Comparison of ENCODE assay signal across 19 cellular contexts in the genomic region with DNA sequence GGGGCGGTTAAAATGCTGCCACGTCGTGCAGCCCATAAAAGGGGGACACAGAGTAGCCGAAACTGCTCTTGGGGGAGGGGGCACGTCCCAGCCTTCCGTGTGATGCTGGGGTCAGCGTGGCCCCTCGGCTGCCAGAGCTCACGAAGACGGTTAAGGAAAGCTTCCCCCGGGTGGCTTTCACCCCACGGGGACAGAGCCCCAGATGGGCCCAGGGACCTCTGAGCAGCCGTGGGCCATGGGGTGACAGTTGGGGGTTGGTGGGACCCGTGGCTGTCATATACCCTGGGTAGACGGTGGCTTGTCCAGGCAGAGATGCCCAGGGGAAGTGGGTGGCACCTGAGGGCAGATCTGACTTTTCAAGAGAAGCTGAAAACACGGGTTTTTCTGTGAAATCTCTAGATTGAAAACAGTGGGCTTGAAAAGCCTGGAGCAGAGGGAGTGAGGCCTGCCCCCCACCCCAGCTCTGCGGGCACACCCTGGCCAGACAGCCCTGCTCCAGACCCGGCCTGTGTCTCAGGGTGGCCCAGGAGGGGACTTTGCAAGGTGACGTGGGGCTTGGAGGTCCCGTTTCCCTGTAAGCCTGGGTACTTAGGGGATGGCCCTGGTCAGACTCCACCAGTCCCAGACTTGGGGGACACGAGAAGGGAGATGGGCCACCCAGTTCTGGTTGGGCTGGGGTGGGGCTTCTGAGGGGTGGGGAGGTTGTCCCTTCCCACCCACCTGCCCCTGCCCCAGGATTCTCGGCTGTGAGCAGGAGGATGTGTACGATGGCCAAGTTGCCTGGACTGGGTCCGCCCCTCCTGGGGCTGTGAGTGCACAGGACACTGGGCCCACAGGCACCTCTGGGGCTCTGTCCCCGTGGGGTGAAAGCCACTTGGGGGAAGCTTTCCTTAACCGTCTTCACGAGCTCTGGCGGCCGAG. TPM values are rescaled to one million over a fixed set of nuclear protein-coding genes. Genes with fewer than 3 reads are reported as not detected.
DNase-seq lines count a peak whose midpoint lies in the region; ATAC-seq, FAIRE-seq and TF ChIP-seq lines count a peak whose summit lies in the region.
"Had no signal": no experiment of that assay in that cellular context is flagged by ENCODE, and none has a peak within 500 bp of the region (broad histone marks: within the 10 kb centered on the region; RNA-seq: fewer than 3 reads in every experiment).

No MANE protein-coding gene starts in this region.

- peak; percentile 41 for DNase-seq in GM13976 (ENCODE audit: low spot score)
- DNase-seq in GM12878 (ENCODE audit: low read depth, low spot score): no peak
- peak; percentile 14 for DNase-seq in hepatic stellate cell (ENCODE audit: low spot score)
- no peak for DNase-seq in COR-L47 (lab: John Stamatoyannopoulos, UW)
- no peak for DNase-seq in osteocyte (ENCODE audit: extremely low spot score, unreplicated experiment)
- no peak for DNase-seq in NCI-H1048 (lab: John Stamatoyannopoulos, UW)
- DNase-seq: activated CD4-positive, alpha-beta T cell treated with anti-CD3 and anti-CD28 coated beads, Interleukin-2, amount 50 U/mL, for 4 hours; CD4-positive, CD25-positive, alpha-beta regulatory T cell; effector CD8-positive, alpha-beta T cell; EL; immature natural killer cell; MM.1S; NCI-H2081; RPMI8226; T-helper 9 cell had no signal

- H3K9ac ChIP-seq in GM12878 (ENCODE audit: control insufficient read depth, insufficient read depth, low read length) (no peak overlapping the region), skeletal muscle tissue (ENCODE audit: low read depth in 1 of 3, low read length in 3 of 3) (peak overlapping the region in 2 of 3 donors; percentile 33 to 75)

- no peaks in the 10 kb centered on the region for H3K79me2 ChIP-seq in GM12878 (ENCODE audit: control insufficient read depth, insufficient read depth, low read length)

- TF ChIP-seq CTCF in GM13976 (IDR thresholded peaks at IDR 0.05; ENCODE audit: borderline replicate concordance, control extremely low read depth, extremely low read depth, insufficient read depth, missing control alignments) (no peak), GM12878 (IDR thresholded peaks at IDR 0.05 in 2 of 3, conservative IDR thresholded peaks at IDR 0.05 in 1 of 3; ENCODE audit: control insufficient read depth in 2 of 3, extremely low read depth in 1 of 3, insufficient read depth in 1 of 3, low read depth in 3 of 3, low read length in 3 of 3) (no peak), osteocyte (IDR thresholded peaks at IDR 0.05) (no peak), gastroesophageal sphincter (IDR thresholded peaks at IDR 0.05) (no peak)

- no TSS peak for BruUV-seq in GM12878 (replicated peaks; lab: Mats Ljungman, UMichigan)

- no peak for TF ChIP-seq EP300 in GM12878 (IDR thresholded peaks at IDR 0.05; ENCODE audit: borderline replicate concordance in 1 of 2, control insufficient read depth in 1 of 2, low read depth in 2 of 2, low read length in 2 of 2)
- TF ChIP-seq EP300 in gastroesophageal sphincter (IDR thresholded peaks at IDR 0.05): no peak

- SMC1A ChIA-PET in GM12878 (lab: Charles Lee; ENCODE audit: uncharacterized antibody, unreplicated experiment): no interaction called here

- H3K4me3 Mint-ChIP-seq in osteocyte (ENCODE audit: unreplicated experiment): no peak overlapping the region
- H3K4me3 Mint-ChIP-seq: CD4-positive, CD25-positive, alpha-beta regulatory T cell; immature natural killer cell had no signal

- no peak for FAIRE-seq in GM12878 (lab: Jason Lieb, UNC)

- ATAC-seq in GM12878: peak; percentile 17
- no peak for ATAC-seq in gastroesophageal sphincter

- no peak overlapping the region for H2AFZ ChIP-seq in GM12878 (ENCODE audit: control insufficient read depth, low read depth, low read length)

- CTCF ChIA-PET in GM12878 (lab: Yijun Ruan, JAX): interaction anchor here (2.1 kb wide), 1 partner anchor 21 kb away, joined by 6 read pairs; no protein-coding TSS in a partner anchor

- WGBS in GM12878 (ENCODE audit: insufficient coverage, insufficient replicate concordance, low lambda C conversion rate, missing lambda C conversion rate): 38% methylated on average over 29 of the region's 29 CpGs
- 71 to 100% methylated on average over 1 to 8 of the region's 29 CpGs for WGBS in gastroesophageal sphincter (ENCODE audit: low coverage in 1 of 2), 2 donors

- TF ChIP-seq POLR2A in GM12878 (IDR thresholded peaks at IDR 0.05; ENCODE audit: low read depth, low read length) (no peak), gastroesophageal sphincter (IDR thresholded peaks at IDR 0.05) (no peak)

- no peak overlapping the region for H3K4me2 ChIP-seq in GM12878 (ENCODE audit: control insufficient read depth, insufficient read depth)

- no peak overlapping the region for H3K27ac ChIP-seq in GM12878 (ENCODE audit: control insufficient read depth, insufficient read depth)
- H3K27ac ChIP-seq in skeletal muscle tissue (ENCODE audit: low read depth, low read length): no peak overlapping the region
- no peak overlapping the region for H3K27ac ChIP-seq in gastroesophageal sphincter

- no peaks in the 10 kb centered on the region for H3K4me1 Mint-ChIP-seq in osteocyte (ENCODE audit: unreplicated experiment)

- H3K4me1 ChIP-seq in GM12878 (ENCODE audit: control insufficient read depth, insufficient read depth, low read length): peaks cover 10% of the 10 kb centered on the region
- peaks cover 21 to 44% (median 27%) of the 10 kb centered on the region in 3 donors for H3K4me1 ChIP-seq in skeletal muscle tissue (ENCODE audit: control insufficient read depth in 3 of 3, insufficient read depth in 3 of 3, low read length in 3 of 3)
- H3K4me1 ChIP-seq in gastroesophageal sphincter: peaks cover 0 to 4% (median 0%) of the 10 kb centered on the region in 3 donors

- H3K36me3 Mint-ChIP-seq in osteocyte (ENCODE audit: unreplicated experiment): no peaks in the 10 kb centered on the region
- H3K36me3 Mint-ChIP-seq: CD4-positive, CD25-positive, alpha-beta regulatory T cell; immature natural killer cell had no signal

- TF ChIP-seq RAD21 in GM12878 (IDR thresholded peaks at IDR 0.05; ENCODE audit: insufficient read depth, low read depth, low read length): no peak

- no peak overlapping the region for H3K27ac Mint-ChIP-seq in osteocyte (ENCODE audit: unreplicated experiment)
- H3K27ac Mint-ChIP-seq: CD4-positive, CD25-positive, alpha-beta regulatory T cell had no signal

- in situ Hi-C loops in GM13976 (cut with MboI; ENCODE audit: low sequenced_read_pairs, unreplicated experiment): no loop called here
- in situ Hi-C loops in GM12878 (cut with MboI): no loop called here

- H4K20me1 ChIP-seq in GM12878 (ENCODE audit: control insufficient read depth, insufficient read depth): no peaks in the 10 kb centered on the region

- H3K36me3 ChIP-seq in GM12878 (ENCODE audit: control insufficient read depth in 2 of 2, insufficient read depth in 2 of 2, low read length in 1 of 2) (no peaks in the 10 kb centered on the region), skeletal muscle tissue (ENCODE audit: control insufficient read depth in 3 of 3, insufficient read depth in 3 of 3, low read length in 3 of 3) (no peaks in the 10 kb centered on the region), gastroesophageal sphincter (no peaks in the 10 kb centered on the region)

- H3K4me3 ChIP-seq in GM12878 (no peak overlapping the region), skeletal muscle tissue (ENCODE audit: low read length in 3 of 3) (peak overlapping the region in 1 of 3 donors; percentile 54), gastroesophageal sphincter (no peak overlapping the region)

- H3K27me3 ChIP-seq in GM12878 (replicated peaks in 1 of 2; ENCODE audit: control insufficient read depth in 2 of 2, insufficient read depth in 2 of 2, low read length in 1 of 2) (no peaks in the 10 kb centered on the region; a peak in 1 of 4 replicates), skeletal muscle tissue (ENCODE audit: control insufficient read depth in 3 of 3, insufficient read depth in 3 of 3, low read length in 3 of 3) (peaks cover 3 to 5% (median 3%) of the 10 kb centered on the region in 3 donors), gastroesophageal sphincter (peaks cover 32% of the 10 kb centered on the region)

- H3K9me3 ChIP-seq in GM12878 (replicated peaks; ENCODE audit: control insufficient read depth, insufficient read depth, low read length) (no peaks in the 10 kb centered on the region), skeletal muscle tissue (ENCODE audit: control insufficient read depth in 3 of 3, low read length in 3 of 3) (no peaks in the 10 kb centered on the region), gastroesophageal sphincter (no peaks in the 10 kb centered on the region)

- POLR2A ChIA-PET in GM12878 (lab: Charles Lee): no interaction called here

- no peaks in the 10 kb centered on the region for H3K27me3 Mint-ChIP-seq in osteocyte (ENCODE audit: unreplicated experiment)

- intact Hi-C loops in GM12878 (cut with micrococcal nuclease; ENCODE audit: unreplicated experiment): no loop called here

- no peaks in the 10 kb centered on the region for H3K9me3 Mint-ChIP-seq in osteocyte (ENCODE audit: unreplicated experiment)
- H3K9me3 Mint-ChIP-seq: CD4-positive, CD25-positive, alpha-beta regulatory T cell; immature natural killer cell had no signal

- RAD21 ChIA-PET in GM12878 (lab: Charles Lee; ENCODE audit: unreplicated experiment): interaction anchor here (1.3 kb wide), 1 partner anchor 77 kb away, joined by 3 read pairs; no protein-coding TSS in a partner anchor

RNA-seq across cellular contexts. Expression of gene NEU4, which starts 0.7 kb away (rescaled TPM):
- total RNA-seq in GM12878 (2013; cell fraction: nucleolus; rRNA removed): 1.1 and 1.3 TPM in 2 replicates
- 0.05 and 0.06 TPM in 2 replicates for total RNA-seq in GM12878 (2014; rRNA removed)
- total RNA-seq in GM12878 (2014; rRNA removed; fragmentation: Illumina TruSeq; extraction: Trizol): 0.05 TPM in 1 of 2 replicates, not detected in the other
- 0.28 and 0.98 TPM in 2 replicates for total RNA-seq in GM12878 (2021)
- polyA plus RNA-seq in GM12878 (2011; ENCODE audit: low read depth): not detected
- polyA plus RNA-seq in GM12878 (2011; rRNA removed): not detected in 2 replicates
- polyA plus RNA-seq in GM12878 (2011; cell fraction: cytosol; rRNA removed): 0.06 and 0.12 TPM in 2 replicates
- 0.24 and 0.32 TPM in 2 replicates for polyA plus RNA-seq in GM12878 (2011; cell fraction: nucleus; rRNA removed)
- 0.31 and 0.56 TPM in 2 replicates for polyA plus RNA-seq in GM12878 (2012)
- polyA plus RNA-seq in GM12878 (2014; fragmentation: Illumina TruSeq; extraction: Trizol): 0.01 TPM in 1 of 2 replicates, not detected in the other
- polyA plus RNA-seq in GM12878 (2014; fragmentation: Nextera tagmentation; extraction: Ambion mirVana): not detected
- polyA plus RNA-seq in GM12878 (2014; rRNA removed): 0.08 and 0.14 TPM in 2 replicates
- under 1 TPM in 1 of 2 experiments, not detected in 1; 0.23 TPM for polyA plus RNA-seq in GM12878 (2016; fragmentation: Nextera tagmentation; extraction: Ambion mirVana)
- 0.05 TPM in 1 of 2 replicates, not detected in the other for polyA minus RNA-seq in GM12878 (2011; rRNA and poly(A)+ RNA removed)
- not detected in 2 replicates for polyA minus RNA-seq in GM12878 (2011; cell fraction: cytosol; rRNA and poly(A)+ RNA removed)
- polyA minus RNA-seq in GM12878 (2011; cell fraction: nucleus; rRNA and poly(A)+ RNA removed): 0.86 TPM in 1 of 2 replicates, not detected in the other
- 4.2 TPM for total RNA-seq in skeletal muscle tissue
- not detected in 2 replicates for total RNA-seq in osteocyte
- 1 to 10 TPM in 1 of 4 donors, under 1 TPM in 1, not detected in 2; 0.47 to 2.0 TPM for total RNA-seq in gastroesophageal sphincter
- total RNA-seq: fibroblast of villous mesenchyme had no signal
- polyA plus RNA-seq: immature natural killer cell had no signal

RNA-seq across cellular contexts. Expression of gene GAL3ST2, which starts 33.0 kb away (rescaled TPM):
- total RNA-seq in GM12878 (2013; cell fraction: nucleolus; rRNA removed): 0.58 and 0.86 TPM in 2 replicates
- total RNA-seq in GM12878 (2014; rRNA removed) (0.11 TPM in 1 of 2 replicates, not detected in the other), GM12878 (2014; rRNA removed; fragmentation: Illumina TruSeq; extraction: Trizol) (not detected in 2 replicates), GM12878 (2021) (0.36 and 0.48 TPM in 2 replicates), skeletal muscle tissue (not detected), osteocyte (0.48 TPM in 1 of 2 replicates, not detected in the other), gastroesophageal sphincter (under 1 TPM in 1 of 4 donors, not detected in 3; 0.40 TPM)
- not detected for polyA plus RNA-seq in GM12878 (2011; ENCODE audit: low read depth)
- polyA plus RNA-seq in GM12878 (2011; rRNA removed) (not detected in 2 replicates), GM12878 (2014; fragmentation: Illumina TruSeq; extraction: Trizol) (not detected in 2 replicates), GM12878 (2014; fragmentation: Nextera tagmentation; extraction: Ambion mirVana) (not detected), GM12878 (2014; rRNA removed) (0.19 TPM in 1 of 2 replicates, not detected in the other), GM12878 (2016; fragmentation: Nextera tagmentation; extraction: Ambion mirVana) (under 1 TPM in 1 of 2 experiments, not detected in 1; 0.09 TPM)
- polyA plus RNA-seq in GM12878 (2011; cell fraction: cytosol; rRNA removed): not detected in 2 replicates
- not detected in 2 replicates for polyA plus RNA-seq in GM12878 (2011; cell fraction: nucleus; rRNA removed)
- polyA plus RNA-seq in GM12878 (2012): 0.11 and 0.15 TPM in 2 replicates
- not detected in 2 replicates for polyA minus RNA-seq in GM12878 (2011; rRNA and poly(A)+ RNA removed)
- polyA minus RNA-seq in GM12878 (2011; cell fraction: cytosol; rRNA and poly(A)+ RNA removed): not detected in 2 replicates
- polyA minus RNA-seq in GM12878 (2011; cell fraction: nucleus; rRNA and poly(A)+ RNA removed): 0.29 and 0.48 TPM in 2 replicates
- total RNA-seq: aorta had no signal
- polyA plus RNA-seq: aorta; CD4-positive, CD25-positive, alpha-beta regulatory T cell; immature natural killer cell had no signal

RNA-seq across cellular contexts. Expression of gene PDCD1, which starts 49.1 kb away (rescaled TPM):
- 10.1 and 11.8 TPM in 2 replicates for total RNA-seq in GM12878 (2013; cell fraction: nucleolus; rRNA removed)
- 3.7 and 3.9 TPM in 2 replicates for total RNA-seq in GM12878 (2014; rRNA removed)
- 1.1 and 1.5 TPM in 2 replicates for total RNA-seq in GM12878 (2014; rRNA removed; fragmentation: Illumina TruSeq; extraction: Trizol)
- total RNA-seq in GM12878 (2021): 3.6 and 4.0 TPM in 2 replicates
- polyA plus RNA-seq in GM12878 (2011; ENCODE audit: low read depth): 1.2 TPM
- 3.8 and 6.4 TPM in 2 replicates for polyA plus RNA-seq in GM12878 (2011; rRNA removed)
- 11.9 and 20.2 TPM in 2 replicates for polyA plus RNA-seq in GM12878 (2011; cell fraction: cytosol; rRNA removed)
- polyA plus RNA-seq in GM12878 (2011; cell fraction: nucleus; rRNA removed): 23.7 and 25.2 TPM in 2 replicates
- 5.5 and 7.3 TPM in 2 replicates for polyA plus RNA-seq in GM12878 (2012)
- polyA plus RNA-seq in GM12878 (2014; fragmentation: Illumina TruSeq; extraction: Trizol): 0.62 TPM in 1 of 2 replicates, not detected in the other
- not detected for polyA plus RNA-seq in GM12878 (2014; fragmentation: Nextera tagmentation; extraction: Ambion mirVana)
- polyA plus RNA-seq in GM12878 (2014; rRNA removed): 4.2 and 4.6 TPM in 2 replicates
- 1 to 10 TPM; 1.4 to 1.9 TPM for polyA plus RNA-seq in GM12878 (2016; fragmentation: Nextera tagmentation; extraction: Ambion mirVana)
- polyA minus RNA-seq in GM12878 (2011; rRNA and poly(A)+ RNA removed): 2.3 and 12.1 TPM in 2 replicates
- polyA minus RNA-seq in GM12878 (2011; cell fraction: cytosol; rRNA and poly(A)+ RNA removed): 5.8 and 7.2 TPM in 2 replicates
- polyA minus RNA-seq in GM12878 (2011; cell fraction: nucleus; rRNA and poly(A)+ RNA removed): 3.0 and 4.2 TPM in 2 replicates
- not detected for total RNA-seq in skeletal muscle tissue
- not detected in 2 replicates for total RNA-seq in osteocyte
- under 1 TPM in 2 of 4 donors, not detected in 2; 0.19 to 0.54 TPM for total RNA-seq in gastroesophageal sphincter
- total RNA-seq: fibroblast of villous mesenchyme had no signal
- polyA plus RNA-seq: aorta had no signal

RNA-seq across cellular contexts. Expression of gene RTP5, which starts 59.9 kb away (rescaled TPM):
- not detected in 2 replicates for total RNA-seq in GM12878 (2013; cell fraction: nucleolus; rRNA removed)
- total RNA-seq in GM12878 (2014; rRNA removed) (not detected in 2 replicates), GM12878 (2014; rRNA removed; fragmentation: Illumina TruSeq; extraction: Trizol) (not detected in 2 replicates), GM12878 (2021) (not detected in 2 replicates), skeletal muscle tissue (not detected), osteocyte (not detected in 2 replicates), gastroesophageal sphincter (not detected)
- polyA plus RNA-seq in GM12878 (2011; ENCODE audit: low read depth): not detected
- polyA plus RNA-seq in GM12878 (2011; rRNA removed) (not detected in 2 replicates), GM12878 (2014; fragmentation: Illumina TruSeq; extraction: Trizol) (not detected in 2 replicates), GM12878 (2014; fragmentation: Nextera tagmentation; extraction: Ambion mirVana) (not detected), GM12878 (2014; rRNA removed) (0.05 TPM in 1 of 2 replicates, not detected in the other), GM12878 (2016; fragmentation: Nextera tagmentation; extraction: Ambion mirVana) (not detected)
- not detected in 2 replicates for polyA plus RNA-seq in GM12878 (2011; cell fraction: cytosol; rRNA removed)
- polyA plus RNA-seq in GM12878 (2011; cell fraction: nucleus; rRNA removed): 0.07 and 0.09 TPM in 2 replicates
- polyA plus RNA-seq in GM12878 (2012): 0.15 and 0.17 TPM in 2 replicates
- polyA minus RNA-seq in GM12878 (2011; rRNA and poly(A)+ RNA removed): not detected in 2 replicates
- polyA minus RNA-seq in GM12878 (2011; cell fraction: cytosol; rRNA and poly(A)+ RNA removed): not detected in 2 replicates
- not detected in 2 replicates for polyA minus RNA-seq in GM12878 (2011; cell fraction: nucleus; rRNA and poly(A)+ RNA removed)
- total RNA-seq: aorta, fibroblast of villous mesenchyme had no signal
- polyA plus RNA-seq: aorta; CD4-positive, CD25-positive, alpha-beta regulatory T cell; immature natural killer cell had no signal

Comparison
In these comparisons a context has a peak if more than half of its experiments do, and no peak if none do; other contexts are left out.
1. DNase-seq: peak in GM13976 (single experiment) and hepatic stellate cell (single experiment); none in GM12878 (single experiment), COR-L47 (single experiment), osteocyte (single experiment) and NCI-H1048 (single experiment).